16 cellular contexts compared by ENCODE assay signal in genomic region chr10:122021828-122022227, GRCh38. TPM values are rescaled to one million over a fixed set of nuclear protein-coding genes. Genes with fewer than 3 reads are reported as not detected.
A peak's percentile ranks its signal among the peaks of the same experiment; 100 is the strongest.
DNase-seq lines count a peak whose midpoint lies in the region; ATAC-seq and TF ChIP-seq lines count a peak whose summit lies in the region.
"Had no signal": no experiment of that assay in that cellular context is flagged by ENCODE, and none has a peak within 500 bp of the region (broad histone marks: within the 10 kb centered on the region; RNA-seq: fewer than 3 reads in every experiment).

No MANE protein-coding gene starts in this region.

- H3K9ac ChIP-seq in GM23248, result 0 out of 2 replicates have a peak overlapping the region, but pooled peaks have one; percentile 11
- peak overlapping the region; percentile 16; the same call in 1 of the 2 replicates for H3K9ac ChIP-seq in PC-3 (ENCODE audit: low read length)
- peak overlapping the region in 2 of 3 donors; percentile 47 to 60 for H3K9ac ChIP-seq in skeletal muscle tissue (ENCODE audit: low read depth in 1 of 3, low read length in 3 of 3)

- H3K4me3 ChIP-seq in GM23248, result peak overlapping the region; percentile 36; the same call in 1 of the 2 replicates
- peak overlapping the region; percentile 55 for H3K4me3 ChIP-seq in PC-3 (ENCODE audit: low read length)
- no peak overlapping the region for H3K4me3 ChIP-seq in hepatocyte
- peak overlapping the region in 1 of 3 donors; percentile 32 for H3K4me3 ChIP-seq in skeletal muscle tissue (ENCODE audit: low read length in 3 of 3)
- H3K4me3 ChIP-seq: mucosa of descending colon had no signal

- intact Hi-C loops in PC-3 (cut with micrococcal nuclease), result no loop called here

- CTCF ChIA-PET in PC-3 (lab: Charles Lee), result no interaction called here

- H3K9me3 ChIP-seq in GM23248 (ENCODE audit: low read depth), result no peaks in the 10 kb centered on the region
- no peaks in the 10 kb centered on the region for H3K9me3 ChIP-seq in PC-3 (ENCODE audit: low read length)
- H3K9me3 ChIP-seq in hepatocyte (ENCODE audit: low read depth), result no peaks in the 10 kb centered on the region
- no peaks in the 10 kb centered on the region for H3K9me3 ChIP-seq in skeletal muscle tissue (ENCODE audit: control insufficient read depth in 3 of 3, low read length in 3 of 3)
- H3K9me3 ChIP-seq: mucosa of descending colon had no signal

- in situ Hi-C loops in GM23248 (cut with MboI), result no loop called here

- no peaks in the 10 kb centered on the region for H3K36me3 ChIP-seq in GM23248 (ENCODE audit: low read depth)
- H3K36me3 ChIP-seq in PC-3 (ENCODE audit: low read depth, low read length), result no peaks in the 10 kb centered on the region
- no peaks in the 10 kb centered on the region for H3K36me3 ChIP-seq in hepatocyte (replicated peaks; ENCODE audit: insufficient read depth, low read depth)
- peaks cover 0 to 23% (median 4%) of the 10 kb centered on the region in 3 donors for H3K36me3 ChIP-seq in skeletal muscle tissue (ENCODE audit: control insufficient read depth in 3 of 3, insufficient read depth in 3 of 3, low read length in 3 of 3)

- H2AFZ ChIP-seq in GM23248 (peak overlapping the region; percentile 45), PC-3 (ENCODE audit: low read length) (peak overlapping the region; percentile 58), hepatocyte (no peak overlapping the region)

- H3K27me3 ChIP-seq in GM23248 (replicated peaks; ENCODE audit: insufficient read depth) (peaks cover 10% of the 10 kb centered on the region; the same call in 1 of the 2 replicates), PC-3 (ENCODE audit: low read length) (no peaks in the 10 kb centered on the region), hepatocyte (no peaks in the 10 kb centered on the region), skeletal muscle tissue (ENCODE audit: control insufficient read depth in 3 of 3, insufficient read depth in 3 of 3, low read length in 3 of 3) (peaks cover 0 to 4% (median 0%) of the 10 kb centered on the region in 3 donors)

- no peak for DNase-seq in GM23248
- DNase-seq in PC-3, result no peak
- DNase-seq in hepatocyte (ENCODE audit: low spot score), result no peak
- no peak for DNase-seq in pons (ENCODE audit: low spot score)
- DNase-seq in NCI-H1436 treated with DMSO at 0.1 percent for 48 hours (lab: John Stamatoyannopoulos, UW), result no peak
- no peak for DNase-seq in NCI-H128 (lab: John Stamatoyannopoulos, UW; ENCODE audit: unreplicated experiment)
- DNase-seq: activated CD4-positive, alpha-beta memory T cell treated with anti-CD3 and anti-CD28 coated beads for 36 hours; activated CD4-positive, CD25-positive, alpha-beta regulatory T cell; activated effector memory CD4-positive, alpha-beta T cell treated with Interleukin-2 at 50 U/mL for 16 hours; effector memory CD4-positive, alpha-beta T cell; head of caudate nucleus; mucosa of descending colon; NCI-H2171 treated with DMSO at 0.1 percent for 48 hours; T1000 had no signal

- POLR2A ChIA-PET in PC-3 (lab: Charles Lee; ENCODE audit: unreplicated experiment), result no interaction called here

- BruUV-seq in PC-3 (replicated peaks; lab: Mats Ljungman, UMichigan), result no TSS peak

- H4K20me1 ChIP-seq in GM23248 (ENCODE audit: insufficient read depth) (no peaks in the 10 kb centered on the region), PC-3 (ENCODE audit: low read length) (no peaks in the 10 kb centered on the region), hepatocyte (ENCODE audit: insufficient read depth, poor library complexity, severe bottlenecking) (no peaks in the 10 kb centered on the region)

- H3K9me2 ChIP-seq in GM23248 (ENCODE audit: insufficient read depth) (no peaks in the 10 kb centered on the region), PC-3 (replicated peaks; ENCODE audit: low read length) (no peaks in the 10 kb centered on the region), hepatocyte (replicated peaks; ENCODE audit: insufficient read depth) (no peaks in the 10 kb centered on the region)

- peak overlapping the region; percentile 65 for H3K4me2 ChIP-seq in GM23248 (ENCODE audit: unreplicated experiment)
- H3K4me2 ChIP-seq in PC-3 (ENCODE audit: low read length), result peak overlapping the region; percentile 89
- peak overlapping the region; percentile 64 for H3K4me2 ChIP-seq in hepatocyte

- TF ChIP-seq CTCF in PC-3 (conservative IDR thresholded peaks at IDR 0.05; ENCODE audit: low read depth, low read length) (no peak), hepatocyte (IDR thresholded peaks at IDR 0.05; ENCODE audit: poor library complexity) (no peak)

- whole genome bisulfite sequencing in GM23248 (ENCODE audit: low coverage in 1 of 2, low lambda C conversion rate in 2 of 2, missing lambda C conversion rate in 2 of 2), 2 experiments, result 63 to 65% methylated on average over 11 of the region's 11 CpGs
- 82% methylated on average over 11 of the region's 11 CpGs for WGBS in hepatocyte (ENCODE audit: low lambda C conversion rate, missing lambda C conversion rate)

- H3K27ac ChIP-seq in GM23248, result no peak overlapping the region
- peak overlapping the region; percentile 52 for H3K27ac ChIP-seq in PC-3 (ENCODE audit: low read length)
- peak overlapping the region; percentile 97 for H3K27ac ChIP-seq in hepatocyte
- H3K27ac ChIP-seq in skeletal muscle tissue (ENCODE audit: low read depth, low read length), result peak overlapping the region; percentile 64

- H3F3A ChIP-seq in GM23248 (ENCODE audit: insufficient read depth) (no peaks in the 10 kb centered on the region), PC-3 (ENCODE audit: low read length, unreplicated experiment) (no peaks in the 10 kb centered on the region)

- H3K79me2 ChIP-seq in GM23248 (ENCODE audit: insufficient read depth) (no peaks in the 10 kb centered on the region), PC-3 (ENCODE audit: low read length) (no peaks in the 10 kb centered on the region), hepatocyte (no peaks in the 10 kb centered on the region)

- ATAC-seq in PC-3 (no peak), GM18861 (IDR thresholded peaks at IDR 0.05; ENCODE audit: unreplicated experiment) (no peak)
- ATAC-seq: mucosa of descending colon had no signal

- H3K4me1 ChIP-seq in GM23248 (ENCODE audit: insufficient read depth) (no peaks in the 10 kb centered on the region), PC-3 (ENCODE audit: insufficient read depth, low read length) (peaks cover 26% of the 10 kb centered on the region), hepatocyte (ENCODE audit: insufficient read depth) (peaks cover 23% of the 10 kb centered on the region), skeletal muscle tissue (ENCODE audit: control insufficient read depth in 3 of 3, insufficient read depth in 3 of 3, low read length in 3 of 3) (peaks cover 27 to 49% (median 37%) of the 10 kb centered on the region in 3 donors)

RNA-seq across cellular contexts. Expression of gene TACC2, which starts 32.9 kb away (rescaled TPM):
- total RNA-seq in GM23248 (2014; rRNA removed; shearing (Covaris generic)), result 4.3 and 5.8 TPM in 2 replicates
- polyA plus RNA-seq in GM23248 (2016; fragmentation: Nextera tagmentation; extraction: Ambion mirVana), result 14.9 and 16.7 TPM in 2 replicates
- total RNA-seq in PC-3 (2014; rRNA removed), result 27.9 and 31.7 TPM in 2 replicates
- total RNA-seq in hepatocyte, result 20.0 and 24.1 TPM in 2 replicates
- 34.6 and 35.7 TPM in 2 replicates for polyA plus RNA-seq in hepatocyte
- total RNA-seq in skeletal muscle tissue, result 37.6 TPM
- total RNA-seq: activated CD4-positive, alpha-beta memory T cell treated with anti-CD3 and anti-CD28 coated beads for 36 hours had no signal

RNA-seq across cellular contexts. Expression of gene NSMCE4A, which starts 46.8 kb away (rescaled TPM):
- total RNA-seq in GM23248 (2014; rRNA removed; shearing (Covaris generic)), result 29.2 and 37.9 TPM in 2 replicates
- polyA plus RNA-seq in GM23248 (2016; fragmentation: Nextera tagmentation; extraction: Ambion mirVana) (25.6 and 26.3 TPM in 2 replicates), hepatocyte (44.5 and 51.0 TPM in 2 replicates)
- total RNA-seq in PC-3 (2014; rRNA removed) (46.3 and 47.3 TPM in 2 replicates), hepatocyte (57.9 and 67.6 TPM in 2 replicates), skeletal muscle tissue (31.3 TPM)
